6 cellular contexts compared by ENCODE assay signal in the genomic region with DNA sequence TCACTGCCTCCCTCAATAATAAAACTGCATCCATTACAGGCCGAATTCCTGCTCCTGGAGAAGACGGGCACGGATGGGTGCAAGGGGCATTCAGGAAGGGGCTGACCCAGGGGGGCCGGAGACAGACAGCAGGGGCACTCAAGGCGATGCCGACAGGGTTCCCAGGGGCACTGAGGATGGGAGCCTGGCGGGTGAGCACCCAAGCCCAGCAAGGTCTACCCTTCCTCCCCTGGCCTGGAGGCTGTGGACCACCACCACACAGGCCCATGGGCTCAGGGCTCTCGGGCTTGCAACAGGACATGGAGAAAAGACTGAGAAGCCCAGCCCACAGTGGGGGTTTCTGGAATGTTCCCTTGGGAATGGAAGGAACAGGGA.
"Had no signal": no experiment of that assay in that cellular context is flagged by ENCODE, and none has a peak within 500 bp of the region (broad histone marks: within the 10 kb centered on the region; RNA-seq: fewer than 3 reads in every experiment).

No MANE protein-coding gene starts in this region.

- H3K9ac ChIP-seq: GM23248 had no signal

- H3K4me3 ChIP-seq: GM23248, K562 had no signal

- FAIRE-seq: K562 had no signal

- H2AFZ ChIP-seq: GM23248 had no signal

- H3K27ac ChIP-seq: GM23248 had no signal

- ATAC-seq: K562 had no signal

- DNase-seq: GOT3, H7, IMR-90, KG1 had no signal
